In the genomic region with DNA sequence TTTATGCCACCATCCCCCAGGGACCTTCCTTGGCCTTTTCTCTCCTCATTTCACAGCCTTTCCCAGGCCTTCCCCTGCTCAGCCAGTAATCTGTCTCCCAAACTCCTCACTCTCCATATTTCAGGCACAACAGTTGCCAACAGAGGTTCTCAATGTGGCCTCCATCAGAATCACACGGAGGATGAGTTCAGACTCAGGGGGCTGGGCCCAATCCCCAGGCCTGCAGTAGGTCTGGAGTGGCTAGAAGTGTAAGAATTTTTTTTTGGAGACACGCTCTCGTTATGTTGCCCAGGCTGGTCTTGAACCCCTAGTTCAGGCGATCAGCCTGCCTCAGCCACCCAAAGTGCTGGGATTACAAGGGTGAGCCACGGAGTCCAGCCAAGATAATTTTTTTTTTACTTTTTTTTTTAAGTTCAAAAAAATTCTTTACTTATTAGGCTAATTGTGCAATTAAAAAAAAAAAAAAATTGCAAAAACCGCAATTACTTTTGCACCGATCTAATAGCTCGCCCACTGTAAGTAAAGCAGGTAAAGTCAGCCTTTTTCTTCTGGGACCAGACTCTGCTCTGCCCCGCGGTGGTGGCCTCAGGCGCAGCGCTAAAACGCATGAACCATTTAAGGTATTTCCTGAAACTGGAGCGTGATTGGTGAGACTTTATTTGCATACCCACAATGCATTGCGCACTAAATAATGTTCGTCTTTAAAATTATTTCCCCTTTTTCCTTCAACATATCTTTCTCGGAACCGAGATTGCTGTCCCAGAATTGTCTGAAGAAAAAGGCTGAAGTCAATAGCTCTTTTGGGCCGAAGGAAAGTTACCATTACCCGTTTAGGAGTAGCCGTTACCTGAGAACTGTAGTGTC, we compare ENCODE assay signal across 8 cellular contexts. TPM values are rescaled to one million over a fixed set of nuclear protein-coding genes. Genes with fewer than 3 reads are reported as not detected.
A peak's percentile ranks its signal among the peaks of the same experiment; 100 is the strongest.
DNase-seq lines count a peak whose midpoint lies in the region; ATAC-seq and TF ChIP-seq lines count a peak whose summit lies in the region.

No MANE protein-coding gene starts in this region.

- no peaks in the 10 kb centered on the region for H3K27me3 ChIP-seq in right lobe of liver

- peak overlapping the region; percentile 99 for H3K27ac Mint-ChIP-seq in activated CD4-positive, alpha-beta memory T cell treated with anti-CD3 and anti-CD28 coated beads for 36 hours

- H3K4me3 ChIP-seq in right lobe of liver = no peak overlapping the region

- H3K4me3 Mint-ChIP-seq in activated CD4-positive, alpha-beta memory T cell treated with anti-CD3 and anti-CD28 coated beads for 36 hours = peak overlapping the region; percentile 92

- no peaks in the 10 kb centered on the region for H3K9me3 Mint-ChIP-seq in activated CD4-positive, alpha-beta memory T cell treated with anti-CD3 and anti-CD28 coated beads for 36 hours

- POLR2A ChIA-PET in activated CD4-positive, alpha-beta memory T cell treated with anti-CD3 and anti-CD28 coated beads for 36 hours (lab: Charles Lee) = interaction anchor here (0.6 to 3.9 kb wide), 60 partner anchors 8 to 808 kb away, joined by 3 to 174 read pairs (median 6); a partner anchor contains a TSS

- CTCF ChIA-PET in activated CD4-positive, alpha-beta memory T cell treated with anti-CD3 and anti-CD28 coated beads for 36 hours (lab: Charles Lee) = interaction anchor here (1.1 to 1.6 kb wide), 4 partner anchors 68 to 207 kb away, joined by 4 to 11 read pairs (median 6); no protein-coding TSS in a partner anchor

- intact Hi-C loops in activated CD4-positive, alpha-beta memory T cell treated with anti-CD3 and anti-CD28 coated beads for 36 hours (cut with micrococcal nuclease) = loop anchor here (1.0 to 10.0 kb wide), 7 partner anchors 69 to 635 kb away; a partner anchor contains a TSS
- intact Hi-C loops in right lobe of liver (cut with DNase I) = no loop called here

- H3K9me3 ChIP-seq in right lobe of liver = no peaks in the 10 kb centered on the region

- WGBS in right lobe of liver (ENCODE audit: insufficient coverage, low coverage, low lambda C conversion rate, missing lambda C conversion rate) = 7% methylated on average over 21 of the region's 21 CpGs

- peak; percentile 92 for DNase-seq in HK-2 (ENCODE audit: unreplicated experiment)
- DNase-seq in NCI-H774 (lab: John Stamatoyannopoulos, UW) = peak; percentile 76
- DNase-seq in activated CD4-positive, alpha-beta memory T cell treated with anti-CD3 and anti-CD28 coated beads for 36 hours = peak; percentile 95
- DNase-seq in dermis microvascular lymphatic vessel endothelial cell (ENCODE audit: low read depth in 2 of 2) = peak; percentile 93 to 95
- peak; percentile 88 to 93 (median 92) for DNase-seq in right lobe of liver
- DNase-seq in stimulated activated CD4-positive, alpha-beta T cell treated with anti-CD3 and anti-CD28 coated beads, Interleukin-4, amount 100 ng/mL, for 1 hour = peak; percentile 79

- peaks cover 16% of the 10 kb centered on the region for H3K27me3 Mint-ChIP-seq in activated CD4-positive, alpha-beta memory T cell treated with anti-CD3 and anti-CD28 coated beads for 36 hours

- peaks cover 14% of the 10 kb centered on the region for H3K36me3 Mint-ChIP-seq in activated CD4-positive, alpha-beta memory T cell treated with anti-CD3 and anti-CD28 coated beads for 36 hours

- no peaks in the 10 kb centered on the region for H3K4me1 ChIP-seq in right lobe of liver

- TF ChIP-seq POLR2A in right lobe of liver (IDR thresholded peaks at IDR 0.05) = peak; percentile 99

- TF ChIP-seq CTCF in C4-2B (conservative IDR thresholded peaks at IDR 0.05) = peak; percentile 99
- peak; percentile 81 to 93 (median 85) for TF ChIP-seq CTCF in right lobe of liver (IDR thresholded peaks at IDR 0.05)

- ATAC-seq in GM19397 (IDR thresholded peaks at IDR 0.05; ENCODE audit: unreplicated experiment) (peak; percentile 43), right lobe of liver (peak; percentile 81 to 90 (median 86))

- H3K27ac ChIP-seq in C4-2B (peak overlapping the region; percentile 62), right lobe of liver (peak overlapping the region; percentile 92 to 97 (median 96))

- H3K36me3 ChIP-seq in right lobe of liver = no peaks in the 10 kb centered on the region

- peaks cover 37% of the 10 kb centered on the region for H3K4me1 Mint-ChIP-seq in activated CD4-positive, alpha-beta memory T cell treated with anti-CD3 and anti-CD28 coated beads for 36 hours (ENCODE audit: low read depth)

RNA-seq across cellular contexts. Expression of a gene that starts 18.7 kb away (rescaled TPM):
- 10 to 100 TPM; 22.9 to 23.4 TPM for total RNA-seq in activated CD4-positive, alpha-beta memory T cell treated with anti-CD3 and anti-CD28 coated beads for 36 hours
- total RNA-seq in dermis microvascular lymphatic vessel endothelial cell = 38.3 and 58.3 TPM in 2 replicates
- total RNA-seq in right lobe of liver = 10 to 100 TPM; 33.5 to 75.1 (median 43.0) TPM

RNA-seq across cellular contexts. Expression of a gene that starts 27.0 kb away (rescaled TPM):
- 10 to 100 TPM; 11.0 to 13.5 TPM for total RNA-seq in activated CD4-positive, alpha-beta memory T cell treated with anti-CD3 and anti-CD28 coated beads for 36 hours
- 138 and 192 TPM in 2 replicates for total RNA-seq in dermis microvascular lymphatic vessel endothelial cell
- 100 to 1,000 TPM in 2 of 6 experiments, 10 to 100 TPM in 4; 70.2 to 119 (median 93.8) TPM for total RNA-seq in right lobe of liver

RNA-seq across cellular contexts. Expression of a gene that starts 48.8 kb away (rescaled TPM):
- total RNA-seq in activated CD4-positive, alpha-beta memory T cell treated with anti-CD3 and anti-CD28 coated beads for 36 hours = not detected
- not detected in 2 replicates for total RNA-seq in dermis microvascular lymphatic vessel endothelial cell
- under 1 TPM in 1 of 6 experiments, not detected in 5; 0.44 TPM for total RNA-seq in right lobe of liver

RNA-seq across cellular contexts. Expression of a gene that starts 59.9 kb away (rescaled TPM):
- total RNA-seq in activated CD4-positive, alpha-beta memory T cell treated with anti-CD3 and anti-CD28 coated beads for 36 hours = not detected
- total RNA-seq in dermis microvascular lymphatic vessel endothelial cell (not detected in 2 replicates), right lobe of liver (1 to 10 TPM in 2 of 6 experiments, under 1 TPM in 2, not detected in 2; 0.27 to 2.3 (median 1.3) TPM)
